Comparison of ENCODE assay signal across 22 cellular contexts in genomic region chr12:119615518-119616475, GRCh38. TPM values are rescaled to one million over a fixed set of nuclear protein-coding genes. Genes with fewer than 3 reads are reported as not detected.
A peak's percentile ranks its signal among the peaks of the same experiment; 100 is the strongest.
DNase-seq lines count a peak whose midpoint lies in the region; ATAC-seq and TF ChIP-seq lines count a peak whose summit lies in the region.
"Had no signal": no experiment of that assay in that cellular context is flagged by ENCODE, and none has a peak within 500 bp of the region (broad histone marks: within the 10 kb centered on the region; RNA-seq: fewer than 3 reads in every experiment).

No MANE protein-coding gene starts in this region.

- H3F3A ChIP-seq in SK-N-SH (replicated peaks; ENCODE audit: insufficient read depth) = no peaks in the 10 kb centered on the region

- no peak overlapping the region for H2AFZ ChIP-seq in SK-N-SH (ENCODE audit: low read depth)

- TF ChIP-seq EP300 in SK-N-SH (IDR thresholded peaks at IDR 0.05; ENCODE audit: borderline replicate concordance in 1 of 2, low read depth in 1 of 2, low read length in 1 of 2) = no peak; a peak in 1 of 4 replicates

- H3K79me2 ChIP-seq in SK-N-SH (ENCODE audit: insufficient read depth) = no peaks in the 10 kb centered on the region

- H3K36me3 ChIP-seq in SK-N-SH (replicated peaks in 1 of 2; ENCODE audit: control insufficient read depth in 1 of 2, insufficient read depth in 2 of 2, low read length in 1 of 2) = no peaks in the 10 kb centered on the region
- H3K36me3 ChIP-seq in thyroid gland = no peaks in the 10 kb centered on the region
- H3K36me3 ChIP-seq in CD8-positive, alpha-beta memory T cell (ENCODE audit: insufficient read depth, low read length) = no peaks in the 10 kb centered on the region

- H3K27me3 ChIP-seq in SK-N-SH (ENCODE audit: insufficient read depth) = no peaks in the 10 kb centered on the region
- no peaks in the 10 kb centered on the region for H3K27me3 ChIP-seq in thyroid gland
- H3K27me3 ChIP-seq in CD8-positive, alpha-beta memory T cell (ENCODE audit: insufficient read depth, low read length, poor library complexity, severe bottlenecking) = no peaks in the 10 kb centered on the region

- no peak overlapping the region for H3K4me3 Mint-ChIP-seq in CD8-positive, alpha-beta memory T cell
- H3K4me3 Mint-ChIP-seq: CD4-positive, alpha-beta memory T cell; H9; IgD-negative memory B cell had no signal

- WGBS in SK-N-SH (ENCODE audit: low lambda C conversion rate) = 60% methylated on average over 9 of the region's 9 CpGs
- WGBS in thyroid gland, 2 donors = 84 to 85% methylated on average over 9 of the region's 9 CpGs

- H4K20me1 ChIP-seq in SK-N-SH (ENCODE audit: insufficient read depth) = no peaks in the 10 kb centered on the region

- ATAC-seq in GM19452 (IDR thresholded peaks at IDR 0.05; ENCODE audit: unreplicated experiment) = no peak
- ATAC-seq: GM12878 had no signal

- H3K27ac ChIP-seq in SK-N-SH (ENCODE audit: low read depth in 2 of 2, low read length in 1 of 2) = peak overlapping the region in 1 of 2 experiments; percentile 57; a peak in 2 of 4 replicates
- H3K27ac ChIP-seq in thyroid gland = peak overlapping the region in 2 of 3 donors; percentile 30 to 78
- no peak overlapping the region for H3K27ac ChIP-seq in CD8-positive, alpha-beta memory T cell (ENCODE audit: low read depth, low read length)
- H3K27ac ChIP-seq: C4-2B had no signal

- H3K9ac ChIP-seq in SK-N-SH = no peak overlapping the region

- TF ChIP-seq POLR2A in thyroid gland (IDR thresholded peaks at IDR 0.05) = no peak

- H3K4me1 ChIP-seq in SK-N-SH (ENCODE audit: control insufficient read depth in 1 of 2, insufficient read depth in 2 of 2, low read depth in 1 of 2, low read length in 1 of 2) = peaks cover 0 to 8% of the 10 kb centered on the region in 2 experiments; a peak in 1 of 4 replicates
- H3K4me1 ChIP-seq in thyroid gland = peaks cover 8 to 24% of the 10 kb centered on the region in 2 donors
- H3K4me1 ChIP-seq in CD8-positive, alpha-beta memory T cell (ENCODE audit: insufficient read depth, low read length) = no peaks in the 10 kb centered on the region

- no peak for TF ChIP-seq RAD21 in SK-N-SH (IDR thresholded peaks at IDR 0.05; ENCODE audit: low read length)

- no peak for TF ChIP-seq CTCF in SK-N-SH (IDR thresholded peaks at IDR 0.05)
- TF ChIP-seq CTCF in fibroblast of mammary gland (conservative IDR thresholded peaks at IDR 0.05; ENCODE audit: control insufficient read depth, insufficient read depth, low read depth, low read length) = no peak
- no peak for TF ChIP-seq CTCF in thyroid gland (IDR thresholded peaks at IDR 0.05)

- H3K9me3 Mint-ChIP-seq in CD8-positive, alpha-beta memory T cell = peaks cover 0 to 3% (median 0%) of the 10 kb centered on the region in 5 donors

- no peak overlapping the region for H3K4me3 ChIP-seq in SK-N-SH (ENCODE audit: low read depth in 2 of 2, low read length in 1 of 2)
- H3K4me3 ChIP-seq in fibroblast of mammary gland (ENCODE audit: control insufficient read depth, low read depth, low read length) = no peak overlapping the region
- no peak overlapping the region for H3K4me3 ChIP-seq in thyroid gland (replicated peaks in 1 of 3)
- no peak overlapping the region for H3K4me3 ChIP-seq in CD8-positive, alpha-beta memory T cell (ENCODE audit: low read length)
- H3K4me3 ChIP-seq: GM12878 had no signal

- H3K9me3 ChIP-seq in SK-N-SH = no peaks in the 10 kb centered on the region
- no peaks in the 10 kb centered on the region for H3K9me3 ChIP-seq in thyroid gland
- H3K9me3 ChIP-seq in CD8-positive, alpha-beta memory T cell (ENCODE audit: low read length) = no peaks in the 10 kb centered on the region

- no peak overlapping the region for H3K4me2 ChIP-seq in SK-N-SH

- H3K36me3 Mint-ChIP-seq in CD8-positive, alpha-beta memory T cell = peaks cover 0 to 2% (median 0%) of the 10 kb centered on the region in 3 donors
- H3K36me3 Mint-ChIP-seq: IgD-negative memory B cell had no signal

- POLR2A ChIA-PET in SK-N-SH (lab: Yijun Ruan, JAX) = no interaction called here
- POLR2A ChIA-PET in CD8-positive, alpha-beta memory T cell (lab: Charles Lee) = no interaction called here

- no peaks in the 10 kb centered on the region for H3K9me2 ChIP-seq in SK-N-SH

- CTCF ChIA-PET in SK-N-SH (lab: Yijun Ruan, JAX) = no interaction called here
- CTCF ChIA-PET in CD8-positive, alpha-beta memory T cell (lab: Charles Lee) = interaction anchor here (0.9 kb wide), 1 partner anchor 12 kb away, joined by 3 read pairs; no protein-coding TSS in a partner anchor

- no peaks in the 10 kb centered on the region for H3K4me1 Mint-ChIP-seq in CD8-positive, alpha-beta memory T cell
- H3K4me1 Mint-ChIP-seq: CD4-positive, alpha-beta memory T cell; H9; IgD-negative memory B cell had no signal

- H3K27ac Mint-ChIP-seq in CD8-positive, alpha-beta memory T cell = no peak overlapping the region
- H3K27ac Mint-ChIP-seq: CD4-positive, alpha-beta memory T cell; H9 had no signal

- intact Hi-C loops in thyroid gland (cut with DNase I) = no loop called here

- DNase-seq in SK-N-SH (no peak), fibroblast of mammary gland (ENCODE audit: low read depth) (peak; percentile 21), myocyte (ENCODE audit: low read depth) (peak; percentile 19), thyroid gland (no peak), SW 1271 (lab: John Stamatoyannopoulos, UW) (no peak)
- no peak for DNase-seq in CD8-positive, alpha-beta memory T cell
- DNase-seq: ACHN; AML-193; Calu3; CD4-positive, alpha-beta memory T cell; DMS 273 treated with DMSO at 0.1 percent for 48 hours; DMS53; DND-41; EL; H9; KBM-7 had no signal

- H3K27me3 Mint-ChIP-seq in CD8-positive, alpha-beta memory T cell = peaks cover 19 to 53% of the 10 kb centered on the region in 2 donors

TF ChIP-seq in SK-N-SH, 30 proteins besides CTCF, POLR2A, EP300 and RAD21 (continues in another document):
- TF ChIP-seq RCOR1 (IDR thresholded peaks at IDR 0.05; ENCODE audit: low read length) (no peak), NFIC (IDR thresholded peaks at IDR 0.05; ENCODE audit: borderline replicate concordance) (no peak), EZH2phosphoT487 (IDR thresholded peaks at IDR 0.05; ENCODE audit: borderline replicate concordance, low read depth) (no peak), RFX5 (IDR thresholded peaks at IDR 0.05; ENCODE audit: low read length) (no peak), TCF12 (IDR thresholded peaks at IDR 0.05) (peak; percentile 61), TEAD4 (IDR thresholded peaks at IDR 0.05; ENCODE audit: borderline replicate concordance, insufficient read depth) (no peak)
- TF ChIP-seq, protein P1, sequence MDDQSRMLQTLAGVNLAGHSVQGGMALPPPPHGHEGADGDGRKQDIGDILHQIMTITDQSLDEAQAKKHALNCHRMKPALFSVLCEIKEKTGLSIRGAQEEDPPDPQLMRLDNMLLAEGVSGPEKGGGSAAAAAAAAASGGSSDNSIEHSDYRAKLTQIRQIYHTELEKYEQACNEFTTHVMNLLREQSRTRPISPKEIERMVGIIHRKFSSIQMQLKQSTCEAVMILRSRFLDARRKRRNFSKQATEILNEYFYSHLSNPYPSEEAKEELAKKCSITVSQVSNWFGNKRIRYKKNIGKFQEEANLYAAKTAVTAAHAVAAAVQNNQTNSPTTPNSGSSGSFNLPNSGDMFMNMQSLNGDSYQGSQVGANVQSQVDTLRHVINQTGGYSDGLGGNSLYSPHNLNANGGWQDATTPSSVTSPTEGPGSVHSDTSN (IDR thresholded peaks at IDR 0.05) = peak; percentile 16; the same call in 1 of the 2 replicates
- TF ChIP-seq, protein P2, sequence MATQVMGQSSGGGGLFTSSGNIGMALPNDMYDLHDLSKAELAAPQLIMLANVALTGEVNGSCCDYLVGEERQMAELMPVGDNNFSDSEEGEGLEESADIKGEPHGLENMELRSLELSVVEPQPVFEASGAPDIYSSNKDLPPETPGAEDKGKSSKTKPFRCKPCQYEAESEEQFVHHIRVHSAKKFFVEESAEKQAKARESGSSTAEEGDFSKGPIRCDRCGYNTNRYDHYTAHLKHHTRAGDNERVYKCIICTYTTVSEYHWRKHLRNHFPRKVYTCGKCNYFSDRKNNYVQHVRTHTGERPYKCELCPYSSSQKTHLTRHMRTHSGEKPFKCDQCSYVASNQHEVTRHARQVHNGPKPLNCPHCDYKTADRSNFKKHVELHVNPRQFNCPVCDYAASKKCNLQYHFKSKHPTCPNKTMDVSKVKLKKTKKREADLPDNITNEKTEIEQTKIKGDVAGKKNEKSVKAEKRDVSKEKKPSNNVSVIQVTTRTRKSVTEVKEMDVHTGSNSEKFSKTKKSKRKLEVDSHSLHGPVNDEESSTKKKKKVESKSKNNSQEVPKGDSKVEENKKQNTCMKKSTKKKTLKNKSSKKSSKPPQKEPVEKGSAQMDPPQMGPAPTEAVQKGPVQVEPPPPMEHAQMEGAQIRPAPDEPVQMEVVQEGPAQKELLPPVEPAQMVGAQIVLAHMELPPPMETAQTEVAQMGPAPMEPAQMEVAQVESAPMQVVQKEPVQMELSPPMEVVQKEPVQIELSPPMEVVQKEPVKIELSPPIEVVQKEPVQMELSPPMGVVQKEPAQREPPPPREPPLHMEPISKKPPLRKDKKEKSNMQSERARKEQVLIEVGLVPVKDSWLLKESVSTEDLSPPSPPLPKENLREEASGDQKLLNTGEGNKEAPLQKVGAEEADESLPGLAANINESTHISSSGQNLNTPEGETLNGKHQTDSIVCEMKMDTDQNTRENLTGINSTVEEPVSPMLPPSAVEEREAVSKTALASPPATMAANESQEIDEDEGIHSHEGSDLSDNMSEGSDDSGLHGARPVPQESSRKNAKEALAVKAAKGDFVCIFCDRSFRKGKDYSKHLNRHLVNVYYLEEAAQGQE (IDR thresholded peaks at IDR 0.05; ENCODE audit: low read depth, low read length) = no peak

RNA-seq across cellular contexts. Expression of gene TMEM233, which starts 22.2 kb away (rescaled TPM):
- polyA plus RNA-seq in SK-N-SH (2012; rRNA removed) = 2.3 and 2.6 TPM in 2 replicates
- polyA plus RNA-seq in SK-N-SH (2012; cell fraction: cytosol; rRNA removed) = 4.3 and 4.4 TPM in 2 replicates
- polyA plus RNA-seq in SK-N-SH (2012; cell fraction: nucleus; rRNA removed) = 1.4 and 3.3 TPM in 2 replicates
- total RNA-seq in myocyte = 5.4 and 7.2 TPM in 2 replicates
- polyA plus RNA-seq in myocyte (2012) = 5.9 TPM
- 1 to 10 TPM; 1.3 to 7.9 (median 4.4) TPM for total RNA-seq in thyroid gland
- total RNA-seq in CD8-positive, alpha-beta memory T cell = not detected
- polyA plus RNA-seq in CD8-positive, alpha-beta memory T cell = not detected
- total RNA-seq: Calu3; CD4-positive, alpha-beta memory T cell; G401; GM12878; H9 had no signal
- polyA plus RNA-seq: BJ; CD4-positive, alpha-beta memory T cell; GM12878; IgD-negative memory B cell had no signal

RNA-seq across cellular contexts. Expression of gene PRKAB1, which starts 52.1 kb away (rescaled TPM):
- 28.9 and 41.8 TPM in 2 replicates for polyA plus RNA-seq in SK-N-SH (2012; rRNA removed)
- 24.4 and 25.6 TPM in 2 replicates for polyA plus RNA-seq in SK-N-SH (2012; cell fraction: cytosol; rRNA removed)
- 44.0 and 60.3 TPM in 2 replicates for polyA plus RNA-seq in SK-N-SH (2012; cell fraction: nucleus; rRNA removed)
- 16.6 and 17.3 TPM in 2 replicates for total RNA-seq in myocyte
- 26.2 TPM for polyA plus RNA-seq in myocyte (2012)
- total RNA-seq in thyroid gland = 100 to 1,000 TPM in 1 of 4 donors, 10 to 100 TPM in 3; 22.5 to 197 (median 32.3) TPM
- 10 to 100 TPM; 27.2 to 30.8 TPM for total RNA-seq in CD8-positive, alpha-beta memory T cell
- 32.0 TPM for polyA plus RNA-seq in CD8-positive, alpha-beta memory T cell

Comparison
In these comparisons a context has a peak if more than half of its experiments do, and no peak if none do; other contexts are left out.
1. DNase-seq: peak in fibroblast of mammary gland (single experiment) and myocyte (single experiment); none in SK-N-SH (single experiment), thyroid gland (0 of 2), CD8-positive, alpha-beta memory T cell (0 of 5) and SW 1271 (0 of 2).